ENCODE assay signal across 31 cellular contexts in genomic region chr9:114571391-114571790, GRCh38.
"Had no signal": no experiment of that assay in that cellular context is flagged by ENCODE, and none has a peak within 500 bp of the region (broad histone marks: within the 10 kb centered on the region; RNA-seq: fewer than 3 reads in every experiment).

No MANE protein-coding gene starts in this region.

- H3K4me1 Mint-ChIP-seq: activated T-helper 17 cell treated with anti-CD3 and anti-CD28 coated beads, Interleukin-2, amount 50 U/mL, for 72 hours; central memory CD8-positive, alpha-beta T cell had no signal

- DNase-seq: activated B cell treated with CpG ODN at 0.5 μM for 24 hours; activated CD4-positive, alpha-beta T cell treated with anti-CD3 and anti-CD28 coated beads for 48 hours; activated CD4-positive, alpha-beta T cell treated with anti-CD3 and anti-CD28 coated beads, Interleukin-2, amount 50 U/mL, for 1 hour; activated CD4-positive, alpha-beta T cell treated with anti-CD3 and anti-CD28 coated beads, Interleukin-2, amount 50 U/mL, for 48 hours; activated CD8-positive, alpha-beta memory T cell treated with anti-CD3 and anti-CD28 coated beads for 24 hours; activated CD8-positive, alpha-beta T cell treated with anti-CD3 and anti-CD28 coated beads for 36 hours; activated effector memory CD4-positive, alpha-beta T cell treated with Interleukin-2 at 50 U/mL for 16 hours; activated gamma-delta T cell treated with Interleukin-2 at 50 U/mL for 16 hours; activated naive CD4-positive, alpha-beta T cell treated with anti-CD3 and anti-CD28 coated beads, Interleukin-2, amount 50 U/mL, for 16 hours; activated naive CD4-positive, alpha-beta T cell treated with Interleukin-2 at 50 U/mL for 16 hours; activated T-cell treated with anti-CD3 and anti-CD28 coated beads, Interleukin-2, amount 50 U/mL, for 4 hours; amniotic stem cell; anterior cingulate cortex; dorsolateral prefrontal cortex; effector memory CD4-positive, alpha-beta T cell; endodermal cell; foreskin fibroblast; T-helper 1 cell; T-helper 17 cell; T1000; WERI-Rb-1 had no signal

- H3K27ac Mint-ChIP-seq: activated B cell treated with CpG ODN at 0.5 μM for 24 hours; activated CD8-positive, alpha-beta T cell treated with anti-CD3 and anti-CD28 coated beads for 36 hours; activated naive CD8-positive, alpha-beta T cell; activated T-helper 17 cell treated with anti-CD3 and anti-CD28 coated beads, Interleukin-2, amount 50 U/mL, for 72 hours; dendritic cell treated with granulocyte-macrophage colony-stimulating factor and Interleukin-4, amounts not matched to agents 40 ng/mL and 50 ng/mL, for 4 days; endodermal cell; T-helper 17 cell; T-helper 2 cell treated with Interferon-gamma antibody and Interleukin-4, amounts not matched to agents 5 μg/mL and 100 μg/mL, for 36 hours had no signal

- H3K9me3 ChIP-seq: breast epithelium had no signal

- H3K4me3 Mint-ChIP-seq: activated B cell treated with CpG ODN at 0.5 μM for 24 hours; activated CD8-positive, alpha-beta T cell treated with anti-CD3 and anti-CD28 coated beads for 36 hours; activated naive CD8-positive, alpha-beta T cell; activated T-cell treated with anti-CD3 and anti-CD28 coated beads, Interleukin-2, amount 50 U/mL, for 4 hours; activated T-helper 17 cell treated with anti-CD3 and anti-CD28 coated beads, Interleukin-2, amount 50 U/mL, for 72 hours; central memory CD8-positive, alpha-beta T cell; dendritic cell treated with granulocyte-macrophage colony-stimulating factor and Interleukin-4, amounts not matched to agents 40 ng/mL and 50 ng/mL, for 4 days; endodermal cell; T-helper 17 cell; T-helper 2 cell treated with Interferon-gamma antibody and Interleukin-4, amounts not matched to agents 5 μg/mL and 100 μg/mL, for 36 hours had no signal

- H3K36me3 ChIP-seq: breast epithelium, cardiac muscle cell, WERI-Rb-1 had no signal

- H3K27me3 ChIP-seq: breast epithelium, cardiac muscle cell, dorsolateral prefrontal cortex had no signal

- H3K27ac ChIP-seq: breast epithelium, cardiac muscle cell, coronary artery, WERI-Rb-1 had no signal

- ATAC-seq: activated CD4-positive, CD25-positive, alpha-beta regulatory T cell treated with anti-CD3 and anti-CD28 coated beads, Interleukin-2, amount 50 U/mL, for 24 hours; activated CD8-positive, alpha-beta T cell treated with anti-CD3 and anti-CD28 coated beads for 36 hours; activated T-cell treated with anti-CD3 and anti-CD28 coated beads, Interleukin-2, amount 50 U/mL, for 4 hours; activated T-helper 17 cell treated with anti-CD3 and anti-CD28 coated beads, Interleukin-2, amount 50 U/mL, for 72 hours; esophagus mucosa; T-helper 17 cell had no signal

- H3K4me1 ChIP-seq: breast epithelium had no signal

- H3K4me3 ChIP-seq: breast epithelium, cardiac muscle cell, coronary artery, dorsolateral prefrontal cortex had no signal

- H3K9me3 Mint-ChIP-seq: activated CD8-positive, alpha-beta T cell treated with anti-CD3 and anti-CD28 coated beads for 36 hours; activated T-cell treated with anti-CD3 and anti-CD28 coated beads, Interleukin-2, amount 50 U/mL, for 4 hours; activated T-helper 17 cell treated with anti-CD3 and anti-CD28 coated beads, Interleukin-2, amount 50 U/mL, for 72 hours; central memory CD8-positive, alpha-beta T cell; dendritic cell treated with granulocyte-macrophage colony-stimulating factor and Interleukin-4, amounts not matched to agents 40 ng/mL and 50 ng/mL, for 4 days; endodermal cell; T-helper 2 cell treated with Interferon-gamma antibody and Interleukin-4, amounts not matched to agents 5 μg/mL and 100 μg/mL, for 36 hours had no signal

- H3K27me3 Mint-ChIP-seq: activated B cell treated with CpG ODN at 0.5 μM for 24 hours; activated CD8-positive, alpha-beta T cell treated with anti-CD3 and anti-CD28 coated beads for 36 hours; activated naive CD8-positive, alpha-beta T cell; activated T-helper 17 cell treated with anti-CD3 and anti-CD28 coated beads, Interleukin-2, amount 50 U/mL, for 72 hours; central memory CD8-positive, alpha-beta T cell; dendritic cell treated with granulocyte-macrophage colony-stimulating factor and Interleukin-4, amounts not matched to agents 40 ng/mL and 50 ng/mL, for 4 days had no signal
